In the genomic region with DNA sequence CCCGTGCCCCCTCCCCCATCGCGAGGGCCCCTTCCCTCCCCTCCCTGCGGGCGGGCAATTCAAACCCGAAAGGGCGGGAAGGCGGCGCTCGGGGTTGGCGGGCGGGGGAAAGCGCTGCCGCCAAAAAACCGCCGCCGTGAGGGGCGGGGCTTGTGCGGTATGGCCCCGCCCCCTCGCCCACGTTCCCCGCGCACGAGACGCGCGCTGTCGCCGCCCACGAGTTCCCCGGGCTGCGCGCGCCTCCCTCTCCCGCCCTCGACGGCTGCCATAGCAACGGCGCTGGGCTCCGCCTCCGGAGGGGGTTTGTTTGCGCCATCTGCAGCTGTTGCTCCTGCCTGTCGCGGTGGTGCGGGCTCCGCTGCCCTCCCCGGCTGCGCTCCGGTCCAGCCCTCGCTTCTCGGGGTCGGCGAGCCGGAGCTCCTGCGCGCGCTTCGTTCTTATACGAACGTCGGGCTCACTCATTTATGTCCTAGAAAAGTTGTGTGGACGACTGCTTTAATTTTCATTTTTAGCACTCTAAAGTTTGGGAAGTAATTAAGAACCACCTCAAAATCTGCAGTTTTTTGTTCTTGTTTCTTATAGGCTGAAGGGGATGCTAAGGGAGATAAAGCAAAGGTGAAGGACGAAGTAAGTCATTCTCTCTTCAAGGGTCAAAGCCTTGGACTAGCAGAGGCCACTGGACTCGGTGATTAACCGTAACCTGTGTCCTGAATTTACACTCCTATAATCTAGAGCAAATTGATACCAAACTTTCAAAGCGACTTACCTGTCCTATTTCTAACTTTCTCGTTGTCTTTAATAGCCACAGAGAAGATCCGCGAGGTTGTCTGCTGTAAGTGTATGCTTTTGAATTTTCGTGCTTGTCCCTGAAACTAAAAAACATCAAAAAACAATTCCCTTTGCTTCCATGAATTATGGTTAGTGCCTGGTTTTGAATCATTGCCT, we compare ENCODE assay signal across 8 cellular contexts. TPM values are rescaled to one million over a fixed set of nuclear protein-coding genes. Genes with fewer than 3 reads are reported as not detected.
DNase-seq lines count a peak whose midpoint lies in the region; ATAC-seq and TF ChIP-seq lines count a peak whose summit lies in the region.

No MANE protein-coding gene starts in this region.

- peaks cover 6% of the 10 kb centered on the region for H3K27me3 ChIP-seq in iPS-18a (ENCODE audit: control insufficient read depth, insufficient read depth, low read length)

- H3K4me3 Mint-ChIP-seq in MCF 10A (ENCODE audit: unreplicated experiment) = peak overlapping the region; percentile 85

- CTCF ChIA-PET in MCF 10A (lab: Yijun Ruan, JAX) = interaction anchor here (0.5 kb wide), 1 partner anchor 476 kb away, joined by 4 read pairs; no protein-coding TSS in a partner anchor

- TF ChIP-seq CTCF in VCaP (conservative IDR thresholded peaks at IDR 0.05) = no peak
- no peak for TF ChIP-seq CTCF in MCF 10A (IDR thresholded peaks at IDR 0.05; ENCODE audit: unreplicated experiment)

- peaks cover 45% of the 10 kb centered on the region for H3K36me3 ChIP-seq in iPS-18a (ENCODE audit: control insufficient read depth, low read depth, low read length)

- intact Hi-C loops in MCF 10A (cut with micrococcal nuclease) = loop anchor here (2.0 to 5.0 kb wide), 2 partner anchors 41 to 58 kb away; a partner anchor contains a TSS

- TSS peak; percentile 44 for BruUV-seq in MCF 10A (replicated peaks; lab: Mats Ljungman, UMichigan)

- H3K9me3 Mint-ChIP-seq in MCF 10A (ENCODE audit: unreplicated experiment) = no peaks in the 10 kb centered on the region

- peak overlapping the region; percentile 95 for H3K9ac ChIP-seq in iPS-18a (ENCODE audit: low read length)

- H3K9me3 ChIP-seq in iPS-18a (ENCODE audit: control insufficient read depth, low read depth, low read length) = no peaks in the 10 kb centered on the region

- peak overlapping the region; percentile 99 for H3K27ac ChIP-seq in VCaP
- H3K27ac ChIP-seq in iPS-18a (ENCODE audit: low read length) = no peak overlapping the region

- DNase-seq in A172 (ENCODE audit: low spot score) (peak; percentile 67), NCI-H2196 (lab: John Stamatoyannopoulos, UW; ENCODE audit: unreplicated experiment) (peak; percentile 95), MCF 10A (ENCODE audit: unreplicated experiment) (peak; percentile 91), skeletal muscle cell (ENCODE audit: low read depth) (peak; percentile 80)

- POLR2A ChIA-PET in MCF 10A (lab: Yijun Ruan, JAX) = interaction anchor here (0.5 to 5.1 kb wide), 12 partner anchors 8 to 391 kb away, joined by 3 to 41 read pairs (median 7); a partner anchor contains a TSS

- peak overlapping the region; percentile 49 for H3K27ac Mint-ChIP-seq in MCF 10A (ENCODE audit: low read depth, unreplicated experiment)

- no peaks in the 10 kb centered on the region for H3K27me3 Mint-ChIP-seq in MCF 10A (ENCODE audit: insufficient read depth, unreplicated experiment)

- H3K4me1 ChIP-seq in iPS-18a (ENCODE audit: control insufficient read depth, low read depth, low read length) = peaks cover 19% of the 10 kb centered on the region

- H3K4me1 Mint-ChIP-seq in MCF 10A (ENCODE audit: insufficient read depth, unreplicated experiment) = peaks cover 29% of the 10 kb centered on the region

- H3K4me3 ChIP-seq in iPS-18a (ENCODE audit: low read length) (peak overlapping the region; percentile 98), skeletal muscle cell (ENCODE audit: low read depth, low read length) (peak overlapping the region; percentile 74)

- ATAC-seq in GM18858 (IDR thresholded peaks at IDR 0.05; ENCODE audit: unreplicated experiment) = peak; percentile 49
- peak; percentile 87 for ATAC-seq in HG03097 (IDR thresholded peaks at IDR 0.05; ENCODE audit: low FRiP score, unreplicated experiment)

- H3K36me3 Mint-ChIP-seq in MCF 10A (ENCODE audit: insufficient read depth, unreplicated experiment) = peaks cover 58% of the 10 kb centered on the region

RNA-seq across cellular contexts. Expression of a gene that starts 0.9 kb away (rescaled TPM):
- 470 and 477 TPM in 2 replicates for total RNA-seq in A172 (2014; rRNA removed; shearing (Covaris generic))
- 302 and 364 TPM in 2 replicates for total RNA-seq in MCF 10A (2022)

RNA-seq across cellular contexts. Expression of a gene that starts 41.1 kb away (rescaled TPM):
- 36.1 and 61.3 TPM in 2 replicates for total RNA-seq in A172 (2014; rRNA removed; shearing (Covaris generic))
- total RNA-seq in MCF 10A (2022) = 48.2 and 56.2 TPM in 2 replicates

RNA-seq across cellular contexts. Expression of a gene that starts 56.4 kb away (rescaled TPM):
- 14.6 and 22.2 TPM in 2 replicates for total RNA-seq in A172 (2014; rRNA removed; shearing (Covaris generic))
- 43.9 and 50.9 TPM in 2 replicates for total RNA-seq in MCF 10A (2022)
